Comparison of ENCODE assay signal across 9 cellular contexts in genomic region chr2:68768951-68769350, GRCh38. TPM values are rescaled to one million over a fixed set of nuclear protein-coding genes. Genes with fewer than 3 reads are reported as not detected.
DNase-seq lines count a peak whose midpoint lies in the region; ATAC-seq and TF ChIP-seq lines count a peak whose summit lies in the region.
"Had no signal": no experiment of that assay in that cellular context is flagged by ENCODE, and none has a peak within 500 bp of the region (broad histone marks: within the 10 kb centered on the region; RNA-seq: fewer than 3 reads in every experiment).

No MANE protein-coding gene starts in this region.

- H3K27me3 ChIP-seq in Peyer's patch (no peaks in the 10 kb centered on the region), stomach (no peaks in the 10 kb centered on the region)
- H3K27me3 ChIP-seq: SJSA1 had no signal

- TF ChIP-seq CTCF in Peyer's patch (IDR thresholded peaks at IDR 0.05): no peak
- no peak for TF ChIP-seq CTCF in stomach (IDR thresholded peaks at IDR 0.05)

- TF ChIP-seq POLR2A in Peyer's patch (IDR thresholded peaks at IDR 0.05): no peak
- TF ChIP-seq POLR2A in stomach (IDR thresholded peaks at IDR 0.05): no peak

- H3K9me3 ChIP-seq in Peyer's patch (no peaks in the 10 kb centered on the region), stomach (no peaks in the 10 kb centered on the region)
- H3K9me3 ChIP-seq: SJSA1 had no signal

- ATAC-seq in activated CD8-positive, alpha-beta memory T cell treated with anti-CD3 and anti-CD28 coated beads, Interleukin-2, amount 10 ng/mL, durations not matched to agents 7 days and 5 days: no peak
- no peak for ATAC-seq in effector memory CD8-positive, alpha-beta T cell (replicated peaks)
- no peak for ATAC-seq in GM18861 (IDR thresholded peaks at IDR 0.05; ENCODE audit: unreplicated experiment)

- no peak for TF ChIP-seq EP300 in stomach (IDR thresholded peaks at IDR 0.05)

- peaks cover 40% of the 10 kb centered on the region for H3K36me3 Mint-ChIP-seq in activated CD8-positive, alpha-beta memory T cell treated with anti-CD3 and anti-CD28 coated beads, Interleukin-2, amount 10 ng/mL, durations not matched to agents 7 days and 5 days
- peaks cover 21% of the 10 kb centered on the region for H3K36me3 Mint-ChIP-seq in effector memory CD8-positive, alpha-beta T cell (ENCODE audit: insufficient read depth)

- peak overlapping the region; percentile 76 for H3K4me3 Mint-ChIP-seq in activated CD8-positive, alpha-beta memory T cell treated with anti-CD3 and anti-CD28 coated beads, Interleukin-2, amount 10 ng/mL, durations not matched to agents 7 days and 5 days
- H3K4me3 Mint-ChIP-seq in effector memory CD8-positive, alpha-beta T cell: peak overlapping the region; percentile 84 to 97

- H3K4me1 ChIP-seq in Peyer's patch (peaks cover 0 to 70% (median 21%) of the 10 kb centered on the region in 4 donors), stomach (peaks cover 15 to 91% (median 44%) of the 10 kb centered on the region in 4 donors)

- no peaks in the 10 kb centered on the region for H3K27me3 Mint-ChIP-seq in activated CD8-positive, alpha-beta memory T cell treated with anti-CD3 and anti-CD28 coated beads, Interleukin-2, amount 10 ng/mL, durations not matched to agents 7 days and 5 days
- H3K27me3 Mint-ChIP-seq in effector memory CD8-positive, alpha-beta T cell: no peaks in the 10 kb centered on the region

- CTCF ChIA-PET in activated CD8-positive, alpha-beta memory T cell treated with anti-CD3 and anti-CD28 coated beads, Interleukin-2, amount 10 ng/mL, durations not matched to agents 7 days and 5 days (lab: Charles Lee): interaction anchor here (2.1 to 8.2 kb wide), 3 partner anchors 17 to 60 kb away, joined by 9 to 84 read pairs (median 10); no protein-coding TSS in a partner anchor

- H3K4me1 Mint-ChIP-seq in activated CD8-positive, alpha-beta memory T cell treated with anti-CD3 and anti-CD28 coated beads, Interleukin-2, amount 10 ng/mL, durations not matched to agents 7 days and 5 days: peaks cover 99% of the 10 kb centered on the region
- H3K4me1 Mint-ChIP-seq in effector memory CD8-positive, alpha-beta T cell (ENCODE audit: low read depth in 2 of 2): peaks cover 93 to 99% of the 10 kb centered on the region in 2 donors

- H3K36me3 ChIP-seq in Peyer's patch: no peaks in the 10 kb centered on the region
- no peaks in the 10 kb centered on the region for H3K36me3 ChIP-seq in stomach
- H3K36me3 ChIP-seq: SJSA1 had no signal

- H3K27ac Mint-ChIP-seq in activated CD8-positive, alpha-beta memory T cell treated with anti-CD3 and anti-CD28 coated beads, Interleukin-2, amount 10 ng/mL, durations not matched to agents 7 days and 5 days: peak overlapping the region; percentile 100
- H3K27ac Mint-ChIP-seq in effector memory CD8-positive, alpha-beta T cell: peak overlapping the region; percentile 81 to 97

- DNase-seq in activated CD8-positive, alpha-beta memory T cell treated with anti-CD3 and anti-CD28 coated beads, Interleukin-2, amount 10 ng/mL, durations not matched to agents 7 days and 5 days: no peak
- DNase-seq in activated CD8-positive, alpha-beta memory T cell treated with anti-CD3 and anti-CD28 coated beads, Interleukin-2, amount 50 U/mL, for 48 hours: no peak
- DNase-seq in Peyer's patch: no peak
- no peak for DNase-seq in effector memory CD8-positive, alpha-beta T cell
- no peak for DNase-seq in stomach
- DNase-seq in 8988T: no peak
- DNase-seq in mesenteric fat pad (ENCODE audit: low spot score): no peak

- H3K4me3 ChIP-seq in Peyer's patch (no peak overlapping the region), stomach (no peak overlapping the region)
- H3K4me3 ChIP-seq: SJSA1 had no signal

- intact Hi-C loops in stomach (cut with DNase I; ENCODE audit: low total_unique reads): no loop called here

- H3K27ac ChIP-seq in Peyer's patch (peak overlapping the region; percentile 75 to 94 (median 88)), stomach (peak overlapping the region in 4 of 5 donors; percentile 56 to 80 (median 72))
- H3K27ac ChIP-seq: SJSA1 had no signal

- H3K9me3 Mint-ChIP-seq in activated CD8-positive, alpha-beta memory T cell treated with anti-CD3 and anti-CD28 coated beads, Interleukin-2, amount 10 ng/mL, durations not matched to agents 7 days and 5 days (ENCODE audit: low read depth): no peaks in the 10 kb centered on the region
- H3K9me3 Mint-ChIP-seq in effector memory CD8-positive, alpha-beta T cell: no peaks in the 10 kb centered on the region

RNA-seq across cellular contexts. Expression of gene ARHGAP25, which starts 34.3 kb away (rescaled TPM):
- total RNA-seq in activated CD8-positive, alpha-beta memory T cell treated with anti-CD3 and anti-CD28 coated beads, Interleukin-2, amount 10 ng/mL, durations not matched to agents 7 days and 5 days: 100 to 1,000 TPM in 1 of 2 experiments, 10 to 100 TPM in 1; 90.2 to 126 TPM
- total RNA-seq in Peyer's patch: 10 to 100 TPM in 2 of 4 donors, 1 to 10 TPM in 2; 4.9 to 82.5 (median 8.7) TPM
- total RNA-seq in stomach: 10 to 100 TPM in 2 of 5 donors, 1 to 10 TPM in 1, under 1 TPM in 1, not detected in 1; 0.29 to 17.1 (median 8.7) TPM
- 1 to 10 TPM; 3.6 to 6.3 (median 4.0) TPM for polyA plus RNA-seq in stomach
- total RNA-seq in mesenteric fat pad: 15.6 TPM
- total RNA-seq: SJSA1 had no signal
